25 cellular contexts compared by ENCODE assay signal in genomic region chr16:11691771-11692170, GRCh38.
"Had no signal": no experiment of that assay in that cellular context is flagged by ENCODE, and none has a peak within 500 bp of the region (broad histone marks: within the 10 kb centered on the region; RNA-seq: fewer than 3 reads in every experiment).

No MANE protein-coding gene starts in this region.

- DNase-seq: activated CD4-positive, alpha-beta T cell treated with anti-CD3 and anti-CD28 coated beads for 1 hour; activated CD4-positive, alpha-beta T cell treated with anti-CD3 and anti-CD28 coated beads, Interleukin-2, amount 50 U/mL, for 1 hour; activated CD8-positive, alpha-beta T cell treated with anti-CD3 and anti-CD28 coated beads, Interleukin-2, amount 10 ng/mL, durations not matched to agents 7 days and 5 days; activated effector memory CD4-positive, alpha-beta T cell treated with anti-CD3 and anti-CD28 coated beads, Interleukin-2, amount 50 U/mL, for 16 hours; activated naive CD4-positive, alpha-beta T cell treated with anti-CD3 and anti-CD28 coated beads, Interleukin-2, amount 50 U/mL, for 16 hours; activated naive CD8-positive, alpha-beta T cell treated with anti-CD3 and anti-CD28 coated beads, Interleukin-2, amount 50 U/mL, for 24 hours; activated T-cell treated with anti-CD3 and anti-CD28 coated beads, Interleukin-2, amount 50 U/mL, for 72 hours; dermis blood vessel endothelial cell; effector memory CD4-positive, alpha-beta T cell; foreskin melanocyte; glutamatergic neuron; hippocampal formation; nephron progenitor cell; nucleus accumbens; stimulated activated CD4-positive, alpha-beta T cell treated with anti-CD3 and anti-CD28 coated beads, Interleukin-2, amount 100 ng/mL, for 48 hours; stimulated activated CD8-positive, alpha-beta memory T cell treated with anti-CD3 and anti-CD28 coated beads, Interleukin-4, amount 100 ng/mL, for 48 hours; stimulated activated naive CD4-positive, alpha-beta T cell treated with Interleukin-2 at 50 U/mL for 16 hours; T-helper 1 cell; T-helper 9 cell; upper lobe of left lung had no signal

- H3K27me3 ChIP-seq: upper lobe of left lung had no signal

- H3K27me3 Mint-ChIP-seq: activated naive CD8-positive, alpha-beta T cell treated with anti-CD3 and anti-CD28 coated beads, Interleukin-2, amount 50 U/mL, for 24 hours; memory B cell had no signal

- H3K9me3 ChIP-seq: thoracic aorta, upper lobe of left lung had no signal

- H3K27ac ChIP-seq: thoracic aorta, upper lobe of left lung had no signal

- H3K9me3 Mint-ChIP-seq: activated naive CD8-positive, alpha-beta T cell treated with anti-CD3 and anti-CD28 coated beads, Interleukin-2, amount 50 U/mL, for 24 hours; activated T-cell treated with anti-CD3 and anti-CD28 coated beads, Interleukin-2, amount 50 U/mL, for 72 hours; memory B cell; nephron progenitor cell had no signal

- ATAC-seq: activated CD8-positive, alpha-beta T cell treated with anti-CD3 and anti-CD28 coated beads, Interleukin-2, amount 10 ng/mL, durations not matched to agents 7 days and 5 days; activated naive CD8-positive, alpha-beta T cell treated with anti-CD3 and anti-CD28 coated beads, Interleukin-2, amount 50 U/mL, for 24 hours; activated T-cell treated with anti-CD3 and anti-CD28 coated beads, Interleukin-2, amount 50 U/mL, for 72 hours; esophagus mucosa; sciatic nerve had no signal

- H3K4me3 Mint-ChIP-seq: activated CD8-positive, alpha-beta T cell treated with anti-CD3 and anti-CD28 coated beads, Interleukin-2, amount 10 ng/mL, durations not matched to agents 7 days and 5 days; activated naive CD8-positive, alpha-beta T cell treated with anti-CD3 and anti-CD28 coated beads, Interleukin-2, amount 50 U/mL, for 24 hours; activated T-cell treated with anti-CD3 and anti-CD28 coated beads, Interleukin-2, amount 50 U/mL, for 72 hours; memory B cell; nephron progenitor cell had no signal

- H3K27ac Mint-ChIP-seq: activated CD8-positive, alpha-beta T cell treated with anti-CD3 and anti-CD28 coated beads, Interleukin-2, amount 10 ng/mL, durations not matched to agents 7 days and 5 days; activated naive CD8-positive, alpha-beta T cell treated with anti-CD3 and anti-CD28 coated beads, Interleukin-2, amount 50 U/mL, for 24 hours; activated T-cell treated with anti-CD3 and anti-CD28 coated beads, Interleukin-2, amount 50 U/mL, for 72 hours; nephron progenitor cell had no signal

- H3K4me2 ChIP-seq: smooth muscle cell had no signal

- H3K4me3 ChIP-seq: smooth muscle cell, thoracic aorta, upper lobe of left lung had no signal
